ENCODE assay signal across 17 cellular contexts in genomic region chr4:152672403-152673092, GRCh38.
"Had no signal": no experiment of that assay in that cellular context is flagged by ENCODE, and none has a peak within 500 bp of the region (broad histone marks: within the 10 kb centered on the region; RNA-seq: fewer than 3 reads in every experiment).

No MANE protein-coding gene starts in this region.

- H3K27ac Mint-ChIP-seq: activated CD4-positive, alpha-beta T cell treated with anti-CD3 and anti-CD28 coated beads, Interleukin-2, amount 10 ng/mL, durations not matched to agents 24 days and 14 days; activated T-cell treated with anti-CD3 and anti-CD28 coated beads, Interleukin-2, amount 50 U/mL, for 72 hours; nephron; T-helper 2 cell treated with Interferon-gamma antibody and Interleukin-4, amounts not matched to agents 5 μg/mL and 100 μg/mL, for 36 hours had no signal

- H3K4me3 Mint-ChIP-seq: activated CD4-positive, alpha-beta T cell treated with anti-CD3 and anti-CD28 coated beads, Interleukin-2, amount 10 ng/mL, durations not matched to agents 24 days and 14 days; activated T-cell treated with anti-CD3 and anti-CD28 coated beads, Interleukin-2, amount 50 U/mL, for 72 hours; nephron; T-helper 2 cell treated with Interferon-gamma antibody and Interleukin-4, amounts not matched to agents 5 μg/mL and 100 μg/mL, for 36 hours had no signal

- H3K4me1 Mint-ChIP-seq: nephron had no signal

- H3K9me3 Mint-ChIP-seq: activated CD4-positive, alpha-beta T cell treated with anti-CD3 and anti-CD28 coated beads, Interleukin-2, amount 10 ng/mL, durations not matched to agents 24 days and 14 days; activated T-cell treated with anti-CD3 and anti-CD28 coated beads, Interleukin-2, amount 50 U/mL, for 72 hours; nephron; T-helper 2 cell treated with Interferon-gamma antibody and Interleukin-4, amounts not matched to agents 5 μg/mL and 100 μg/mL, for 36 hours had no signal

- H3K27ac ChIP-seq: body of pancreas, left lung, prostate gland, thoracic aorta had no signal

- H3K27me3 ChIP-seq: left lung had no signal

- H3K27me3 Mint-ChIP-seq: activated CD4-positive, alpha-beta T cell treated with anti-CD3 and anti-CD28 coated beads, Interleukin-2, amount 10 ng/mL, durations not matched to agents 24 days and 14 days had no signal

- H3K4me1 ChIP-seq: body of pancreas, left lung, prostate gland had no signal

- H3K4me3 ChIP-seq: body of pancreas, left lung, prostate gland, thoracic aorta had no signal

- ATAC-seq: activated T-cell treated with anti-CD3 and anti-CD28 coated beads, Interleukin-2, amount 50 U/mL, for 72 hours; body of pancreas; left lung had no signal

- H3K36me3 ChIP-seq: prostate gland, thoracic aorta had no signal

- DNase-seq: activated CD4-positive, alpha-beta T cell treated with anti-CD3 and anti-CD28 coated beads, Interleukin-2, amount 10 ng/mL, durations not matched to agents 24 days and 14 days; activated CD4-positive, CD25-positive, alpha-beta regulatory T cell; activated CD8-positive, alpha-beta memory T cell treated with anti-CD3 and anti-CD28 coated beads, Interleukin-2, amount 50 U/mL, for 48 hours; activated gamma-delta T cell; activated T-cell treated with anti-CD3 and anti-CD28 coated beads, Interleukin-2, amount 50 U/mL, for 72 hours; amygdala; body of pancreas; caudate nucleus; erythroblast; islet precursor cell; left lung; mesenchymal stem cell; stimulated activated CD4-positive, alpha-beta T cell treated with anti-CD3 and anti-CD28 coated beads, Interleukin-1b, Interleukin-23, amount 100 ng/mL, for 48 hours had no signal

- H3K9me3 ChIP-seq: body of pancreas, left lung, prostate gland, thoracic aorta had no signal
